ENCODE assay signal across 8 cellular contexts in genomic region chr15:90001062-90001682, GRCh38. TPM values are rescaled to one million over a fixed set of nuclear protein-coding genes. Genes with fewer than 3 reads are reported as not detected.
DNase-seq lines count a peak whose midpoint lies in the region; ATAC-seq and TF ChIP-seq lines count a peak whose summit lies in the region.

A gene with protein sequence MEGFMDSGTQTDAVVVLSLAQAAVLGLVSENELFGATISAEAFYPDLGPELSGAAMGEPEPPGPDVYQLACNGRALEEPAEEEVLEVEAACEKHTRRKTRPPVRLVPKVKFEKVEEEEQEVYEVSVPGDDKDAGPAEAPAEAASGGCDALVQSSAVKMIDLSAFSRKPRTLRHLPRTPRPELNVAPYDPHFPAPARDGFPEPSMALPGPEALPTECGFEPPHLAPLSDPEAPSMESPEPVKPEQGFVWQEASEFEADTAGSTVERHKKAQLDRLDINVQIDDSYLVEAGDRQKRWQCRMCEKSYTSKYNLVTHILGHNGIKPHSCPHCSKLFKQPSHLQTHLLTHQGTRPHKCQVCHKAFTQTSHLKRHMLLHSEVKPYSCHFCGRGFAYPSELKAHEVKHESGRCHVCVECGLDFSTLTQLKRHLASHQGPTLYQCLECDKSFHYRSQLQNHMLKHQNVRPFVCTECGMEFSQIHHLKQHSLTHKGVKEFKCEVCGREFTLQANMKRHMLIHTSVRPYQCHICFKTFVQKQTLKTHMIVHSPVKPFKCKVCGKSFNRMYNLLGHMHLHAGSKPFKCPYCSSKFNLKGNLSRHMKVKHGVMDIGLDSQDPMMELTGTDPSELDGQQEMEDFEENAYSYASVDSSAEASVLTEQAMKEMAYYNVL (plus strand): TSS chr15:90001324. CDS start chr15:90067138, 65,814 bp downstream.

- H3K27ac ChIP-seq in SJSA1, result peak within 1 kb of the TSS; percentile 73

- POLR2A ChIA-PET in MCF 10A (lab: Yijun Ruan, JAX), result interaction anchor here (0.6 to 10.5 kb wide), 10 partner anchors 14 to 266 kb away, joined by 3 to 173 read pairs (median 5); partner anchors contain the start of genes AP3S2 and ARPIN

- no peaks in the 10 kb centered on the region for H3K9me3 ChIP-seq in SJSA1 (replicated peaks)

- H3K27ac Mint-ChIP-seq in MCF 10A (ENCODE audit: low read depth, unreplicated experiment), result peak within 1 kb of the TSS; percentile 93

- intact Hi-C loops in MCF 10A (cut with micrococcal nuclease), result loop anchor here (2.0 to 5.0 kb wide), 2 partner anchors 70 to 109 kb away; partner anchors contain the start of gene AP3S2

- H3K27me3 Mint-ChIP-seq in MCF 10A (ENCODE audit: insufficient read depth, unreplicated experiment), result no peaks in the 10 kb centered on the region

- H3K4me1 Mint-ChIP-seq in MCF 10A (ENCODE audit: insufficient read depth, unreplicated experiment), result peaks cover 48% of the 10 kb centered on the region

- peak within 1 kb of the TSS; percentile 92 for H3K4me3 Mint-ChIP-seq in MCF 10A (ENCODE audit: unreplicated experiment)

- peak; percentile 32 for DNase-seq in activated naive CD4-positive, alpha-beta T cell treated with Interleukin-2 at 50 U/mL for 16 hours
- DNase-seq in activated naive CD4-positive, alpha-beta T cell (lab: John Stamatoyannopoulos, UW), result no peak
- DNase-seq in SJSA1 (ENCODE audit: low read depth in 1 of 2, low spot score in 2 of 2) (peak; percentile 61 to 69), MCF 10A (ENCODE audit: unreplicated experiment) (peak; percentile 56), putamen (ENCODE audit: low spot score) (peak; percentile 77)

- H3K4me1 ChIP-seq in SJSA1 (replicated peaks), result peaks cover 34% of the 10 kb centered on the region

- no peaks in the 10 kb centered on the region for H3K9me3 Mint-ChIP-seq in MCF 10A (ENCODE audit: unreplicated experiment)

- CTCF ChIA-PET in MCF 10A (lab: Yijun Ruan, JAX), result interaction anchor here (1.3 kb wide), 1 partner anchor 105 kb away, joined by 4 read pairs; no protein-coding TSS in a partner anchor

- TF ChIP-seq CTCF in MCF 10A (IDR thresholded peaks at IDR 0.05; ENCODE audit: unreplicated experiment), result no peak

- H3K36me3 ChIP-seq in SJSA1, result 0 out of 2 replicates have a peak, but pooled peaks cover 3% of the 10 kb centered on the region

- H3K27me3 ChIP-seq in SJSA1 (replicated peaks), result no peaks in the 10 kb centered on the region

- H3K4me3 ChIP-seq in SJSA1, result peak within 1 kb of the TSS; percentile 92
- H3K4me3 ChIP-seq in iPS-11a (ENCODE audit: low read depth, low read length), result peak within 1 kb of the TSS; percentile 62

- H3K36me3 Mint-ChIP-seq in MCF 10A (ENCODE audit: insufficient read depth, unreplicated experiment), result peaks cover 7% of the 10 kb centered on the region

- peak; percentile 19 for ATAC-seq in HG03521 (IDR thresholded peaks at IDR 0.05; ENCODE audit: unreplicated experiment)
- no peak for ATAC-seq in HG02840 (IDR thresholded peaks at IDR 0.05; ENCODE audit: low FRiP score, unreplicated experiment)

- BruUV-seq in MCF 10A (replicated peaks; lab: Mats Ljungman, UMichigan), result no TSS peak

RNA-seq across cellular contexts. Expression of the gene that starts here (rescaled TPM):
- total RNA-seq in SJSA1 (2014; rRNA removed; shearing (Covaris generic)), result 2.4 and 7.3 TPM in 2 replicates
- total RNA-seq in MCF 10A (2022), result 27.3 and 32.2 TPM in 2 replicates

Comparison
In these comparisons a context has a peak if more than half of its experiments do, and no peak if none do; other contexts are left out.
1. DNase-seq: peak in activated naive CD4-positive, alpha-beta T cell treated with Interleukin-2 at 50 U/mL for 16 hours (single experiment), SJSA1 (2 of 2), MCF 10A (single experiment) and putamen (single experiment); none in activated naive CD4-positive, alpha-beta T cell (0 of 4).